25 cellular contexts compared by ENCODE assay signal in genomic region chr5:72224946-72225427, GRCh38.
DNase-seq lines count a peak whose midpoint lies in the region; ATAC-seq and TF ChIP-seq lines count a peak whose summit lies in the region.
"Had no signal": no experiment of that assay in that cellular context is flagged by ENCODE, and none has a peak within 500 bp of the region (broad histone marks: within the 10 kb centered on the region; RNA-seq: fewer than 3 reads in every experiment).

No MANE protein-coding gene starts in this region.

- H3K4me3 ChIP-seq in ACC112 (ENCODE audit: low read depth, low read length) (no peak overlapping the region), IMR-90 (ENCODE audit: insufficient read depth, low read depth, low read length) (no peak overlapping the region), brain microvascular endothelial cell (ENCODE audit: low read depth, low read length) (no peak overlapping the region)
- H3K4me3 ChIP-seq: A549, smooth muscle cell had no signal

- no peak for TF ChIP-seq CTCF in IMR-90 (conservative IDR thresholded peaks at IDR 0.05; ENCODE audit: low read depth, low read length)
- TF ChIP-seq CTCF in brain microvascular endothelial cell (IDR thresholded peaks at IDR 0.05; ENCODE audit: low read depth, low read length, missing control alignments): no peak

- peak; percentile 83 for ATAC-seq in IMR-90 (ENCODE audit: low read depth)
- ATAC-seq: A549; foreskin keratinocyte; natural killer cell treated with Interleukin-12 subunit alpha and Interleukin-12 subunit beta and Interleukin-15 and Interleukin-18, amount 100 ng/mL, for 72 hours had no signal

- no peak for TF ChIP-seq RAD21 in IMR-90 (IDR thresholded peaks at IDR 0.05; ENCODE audit: low read length)

- no peak overlapping the region for H3K56ac ChIP-seq in IMR-90 (ENCODE audit: extremely low read depth, insufficient read depth, low read length)

- no peak overlapping the region for H3K4me2 ChIP-seq in IMR-90 (ENCODE audit: low read depth, low read length)
- H3K4me2 ChIP-seq: A549, smooth muscle cell had no signal

- H3K36me3 ChIP-seq in ACC112 (ENCODE audit: insufficient read depth, low read length) (peaks cover 37% of the 10 kb centered on the region), IMR-90 (ENCODE audit: control insufficient read depth, insufficient read depth, low read length) (peaks cover 25% of the 10 kb centered on the region), brain microvascular endothelial cell (replicated peaks) (peaks cover 25% of the 10 kb centered on the region)

- dilution Hi-C loops in IMR-90 (cut with HindIII; ENCODE audit: low sequenced_read_pairs, unreplicated experiment): no loop called here

- intact Hi-C loops in IMR-90 (cut with micrococcal nuclease): no loop called here

- H3K9me1 ChIP-seq in IMR-90 (ENCODE audit: insufficient read depth, low read length): peaks cover 5% of the 10 kb centered on the region

- peak overlapping the region; percentile 14 for H2BK5ac ChIP-seq in IMR-90 (ENCODE audit: low read depth, low read length, poor library complexity, severe bottlenecking)

- peaks cover 0 to 5% of the 10 kb centered on the region in 2 experiments; a peak in 1 of 4 replicates for H3K79me1 ChIP-seq in IMR-90 (ENCODE audit: low read depth in 1 of 2, low read length in 2 of 2)

- no peaks in the 10 kb centered on the region for H3K9me3 ChIP-seq in IMR-90 (ENCODE audit: control insufficient read depth, insufficient read depth, low read length)
- H3K9me3 ChIP-seq: A549 had no signal

- 0 out of 2 replicates have a peak overlapping the region, but pooled peaks have one; percentile 7 for H2BK20ac ChIP-seq in IMR-90 (ENCODE audit: low read depth, low read length)

- H4K20me1 ChIP-seq in IMR-90 (ENCODE audit: insufficient read depth, low read length): 0 out of 2 replicates have a peak, but pooled peaks cover 3% of the 10 kb centered on the region

- POLR2A ChIA-PET in IMR-90 (lab: Charles Lee; ENCODE audit: unreplicated experiment): no interaction called here

- no peak overlapping the region for H3K9ac ChIP-seq in IMR-90 (ENCODE audit: low read depth, low read length)

- H4K8ac ChIP-seq in IMR-90 (ENCODE audit: low read depth in 2 of 2, low read length in 2 of 2): no peak overlapping the region

- TF ChIP-seq POLR2A in IMR-90 (IDR thresholded peaks at IDR 0.05; ENCODE audit: low read depth, low read length): no peak

- H3K18ac ChIP-seq in IMR-90 (ENCODE audit: low read depth, low read length): peak overlapping the region; percentile 27; the same call in 1 of the 2 replicates

- H2AK5ac ChIP-seq in IMR-90 (ENCODE audit: low read depth, low read length): no peak overlapping the region; the same call in 1 of the 2 replicates

- H3K4me1 ChIP-seq in ACC112 (ENCODE audit: control insufficient read depth, insufficient read depth, low read length, unreplicated experiment) (peaks cover 10% of the 10 kb centered on the region), IMR-90 (ENCODE audit: control insufficient read depth, insufficient read depth, low read length) (peaks cover 3% of the 10 kb centered on the region)
- H3K4me1 ChIP-seq: A549, foreskin keratinocyte had no signal

- H2AFZ ChIP-seq in ACC112 (ENCODE audit: low read length, unreplicated experiment) (no peak overlapping the region), IMR-90 (replicated peaks; ENCODE audit: low read length, poor library complexity) (peak overlapping the region; percentile 12)

- BruUV-seq in IMR-90 (replicated peaks; lab: Mats Ljungman, UMichigan): no TSS peak

- H3K23ac ChIP-seq in IMR-90 (ENCODE audit: low read depth, low read length): peak overlapping the region; percentile 54

- H4K5ac ChIP-seq in IMR-90 (ENCODE audit: low read depth, low read length): no peak overlapping the region

- peak overlapping the region; percentile 64 for H3K14ac ChIP-seq in IMR-90 (replicated peaks; ENCODE audit: low read depth, low read length)

- H3K27ac ChIP-seq in ACC112 (ENCODE audit: low read depth, low read length) (peak overlapping the region; percentile 51), IMR-90 (ENCODE audit: insufficient read depth, low read length) (peak overlapping the region; percentile 26; the same call in 1 of the 2 replicates), brain microvascular endothelial cell (peak overlapping the region; percentile 23)
- H3K27ac ChIP-seq: A549, foreskin keratinocyte had no signal

- in situ Hi-C loops in IMR-90 (cut with MboI; ENCODE audit: low sequenced_read_pairs): no loop called here
- in situ Hi-C loops in brain microvascular endothelial cell (cut with HindIII; ENCODE audit: low pct_ligation_motif_present, low sequenced_read_pairs): no loop called here

- no peak overlapping the region for H2AK9ac ChIP-seq in IMR-90 (replicated peaks; ENCODE audit: low read depth, low read length, poor library complexity)

- H2BK15ac ChIP-seq in IMR-90 (ENCODE audit: low read depth, low read length): no peak overlapping the region

- 0 out of 2 replicates have a peak overlapping the region, but pooled peaks have one; percentile 26 for H3K4ac ChIP-seq in IMR-90 (ENCODE audit: low read depth, low read length)

- WGBS in IMR-90 (ENCODE audit: extremely low coverage in 2 of 2, insufficient read length in 1 of 2), 2 experiments: no CpG with 5 or more reads among the region's 2 CpGs

- no peaks in the 10 kb centered on the region for H3K27me3 ChIP-seq in ACC112 (ENCODE audit: insufficient read depth, low read length)
- H3K27me3 ChIP-seq in IMR-90 (ENCODE audit: control insufficient read depth, insufficient read depth, low read length): no peaks in the 10 kb centered on the region
- no peaks in the 10 kb centered on the region for H3K27me3 ChIP-seq in brain microvascular endothelial cell (replicated peaks)
- H3K27me3 ChIP-seq: foreskin keratinocyte had no signal

- DNase-seq in IMR-90 (peak; percentile 71), brain microvascular endothelial cell (peak; percentile 74), left kidney (ENCODE audit: low read depth, low spot score) (peak; percentile 36), UCSD-AML1 (lab: John Stamatoyannopoulos, UW; ENCODE audit: unreplicated experiment) (no peak), NCI-H748 treated with DMSO at 0.1 percent for 48 hours (lab: John Stamatoyannopoulos, UW) (no peak), amniotic stem cell (lab: John Stamatoyannopoulos, UW) (no peak), DMS153 (lab: John Stamatoyannopoulos, UW) (no peak)
- DNase-seq: activated CD4-positive, alpha-beta T cell treated with anti-CD3 and anti-CD28 coated beads, Interleukin-2, amount 50 U/mL, for 48 hours; activated gamma-delta T cell treated with Interleukin-2 at 50 U/mL for 16 hours; activated T-cell treated with anti-CD3 and anti-CD28 coated beads for 4 hours; anterior cingulate cortex; CD4-positive, alpha-beta T cell; cerebellar nuclear complex; foreskin keratinocyte; KG1; kidney glomerular epithelial cell; mesendoderm; NCI-H1092; NCI-H2081 treated with DMSO at 0.1 percent for 48 hours; NCI-H510A; stimulated activated CD4-positive, alpha-beta T cell treated with anti-CD3 and anti-CD28 coated beads, Interleukin-4, amount 100 ng/mL, for 4 hours had no signal

- no peaks in the 10 kb centered on the region for H3K79me2 ChIP-seq in ACC112 (ENCODE audit: control insufficient read depth, insufficient read depth, low read length, unreplicated experiment)

- peak overlapping the region; percentile 30 for H2BK120ac ChIP-seq in IMR-90 (ENCODE audit: low read depth, low read length)

- CTCF ChIA-PET in IMR-90 (lab: Yijun Ruan, JAX): no interaction called here

- H4K91ac ChIP-seq in IMR-90 (ENCODE audit: insufficient read depth, low read depth, low read length): no peak overlapping the region

TF ChIP-seq in IMR-90, 13 proteins besides CTCF, POLR2A, EP300 and RAD21:
- TF ChIP-seq CEBPB (IDR thresholded peaks at IDR 0.05; ENCODE audit: low read depth, low read length) (no peak), BHLHE40 (IDR thresholded peaks at IDR 0.05; ENCODE audit: low read depth, low read length) (no peak), MXI1 (IDR thresholded peaks at IDR 0.05; ENCODE audit: borderline replicate concordance, low read depth, low read length) (no peak), CHD1 (IDR thresholded peaks at IDR 0.05; ENCODE audit: low read depth, low read length) (no peak), SMC3 (IDR thresholded peaks at IDR 0.05; ENCODE audit: low read depth, low read length) (no peak; the same call in 1 of the 2 replicates), USF2 (IDR thresholded peaks at IDR 0.05; ENCODE audit: low read depth, low read length) (no peak), RFX5 (IDR thresholded peaks at IDR 0.05; ENCODE audit: low read depth, low read length) (no peak), NFE2L2 (IDR thresholded peaks at IDR 0.05; ENCODE audit: low read depth, low read length) (no peak), FOS (IDR thresholded peaks at IDR 0.05; ENCODE audit: low read depth, low read length) (no peak), RCOR1 (IDR thresholded peaks at IDR 0.05; ENCODE audit: insufficient replicate concordance, low read length) (no peak), ELK1 (IDR thresholded peaks at IDR 0.05; ENCODE audit: borderline replicate concordance, low read depth, low read length) (no peak), MAFK (IDR thresholded peaks at IDR 0.05; ENCODE audit: low read depth, low read length) (no peak)

Comparison
In these comparisons a context has a peak if more than half of its experiments do, and no peak if none do; other contexts are left out.
1. DNase-seq: peak in IMR-90 (single experiment), brain microvascular endothelial cell (single experiment) and left kidney (single experiment); none in UCSD-AML1 (single experiment), NCI-H748 treated with DMSO at 0.1 percent for 48 hours (single experiment), amniotic stem cell (single experiment) and DMS153 (single experiment).
2. Peak in every context shown above with its lines, with median percentiles within 50 percentile points of each other: H3K27ac ChIP-seq.